In the genomic region with DNA sequence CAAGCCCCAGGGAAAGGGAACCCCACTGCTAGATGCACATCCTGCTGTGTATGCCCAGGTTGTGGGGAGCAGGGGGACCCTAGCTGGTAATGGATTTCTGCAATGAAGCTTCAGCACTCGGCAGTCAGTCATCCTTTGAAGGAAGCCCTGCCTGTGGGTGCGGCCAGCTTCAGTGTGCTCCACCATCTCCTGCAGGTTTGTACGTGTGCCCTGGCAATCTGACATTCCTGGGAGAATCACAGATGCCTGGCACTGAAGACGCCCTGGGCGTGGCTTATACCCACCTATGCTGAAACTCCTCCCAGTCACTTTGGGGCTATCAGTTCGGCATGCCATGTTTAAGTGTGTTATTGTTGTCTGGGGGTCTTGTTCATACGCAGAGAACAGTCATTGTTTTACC, we compare ENCODE assay signal across 25 cellular contexts. TPM values are rescaled to one million over a fixed set of nuclear protein-coding genes. Genes with fewer than 3 reads are reported as not detected.
A peak's percentile ranks its signal among the peaks of the same experiment; 100 is the strongest.
DNase-seq lines count a peak whose midpoint lies in the region; ATAC-seq and TF ChIP-seq lines count a peak whose summit lies in the region.
"Had no signal": no experiment of that assay in that cellular context is flagged by ENCODE, and none has a peak within 500 bp of the region (broad histone marks: within the 10 kb centered on the region; RNA-seq: fewer than 3 reads in every experiment).

No MANE protein-coding gene starts in this region.

- H3K4me3 ChIP-seq in RWPE2 (ENCODE audit: severe bottlenecking), result no peak overlapping the region
- H3K4me3 ChIP-seq: K562 had no signal

- H3K9me3 ChIP-seq in RWPE2 (ENCODE audit: severe bottlenecking), result no peaks in the 10 kb centered on the region

- H3K9me3 Mint-ChIP-seq in type B pancreatic cell, result peaks cover 4% of the 10 kb centered on the region

- H3K36me3 Mint-ChIP-seq in type B pancreatic cell, result no peaks in the 10 kb centered on the region
- H3K36me3 Mint-ChIP-seq: CD8-positive, alpha-beta memory T cell had no signal

- DNase-seq in HPDE6-E6E7 (ENCODE audit: extremely low spot score) (peak; percentile 82), RWPE2 (ENCODE audit: low spot score) (peak; percentile 88), type B pancreatic cell (ENCODE audit: extremely low spot score, unreplicated experiment) (peak; percentile 39), D341Med (ENCODE audit: low spot score) (no peak)
- DNase-seq: CD8-positive, alpha-beta memory T cell; MM.1S; NCI-H1048; NCI-H1417 treated with DMSO at 0.1 percent for 48 hours; NCI-H187 treated with DMSO at 0.1 percent for 48 hours; NCI-H2107; NCI-H510A; NCI-H748 treated with DMSO at 0.1 percent for 48 hours; Right ventricle myocardium superior had no signal

- no peak for TF ChIP-seq CTCF in RWPE2 (IDR thresholded peaks at IDR 0.05; ENCODE audit: poor library complexity, severe bottlenecking)
- no peak for TF ChIP-seq CTCF in type B pancreatic cell (conservative IDR thresholded peaks at IDR 0.05)

- H3K27ac Mint-ChIP-seq in type B pancreatic cell, result no peak overlapping the region
- H3K27ac Mint-ChIP-seq: CD8-positive, alpha-beta memory T cell had no signal

- H3K4me3 Mint-ChIP-seq in type B pancreatic cell, result no peak overlapping the region
- H3K4me3 Mint-ChIP-seq: CD8-positive, alpha-beta memory T cell had no signal

- no peaks in the 10 kb centered on the region for H3K27me3 ChIP-seq in RWPE2 (ENCODE audit: insufficient read depth, poor library complexity, severe bottlenecking)

- H3K27me3 Mint-ChIP-seq in type B pancreatic cell, result peaks cover 2% of the 10 kb centered on the region

- ATAC-seq in RWPE2 (ENCODE audit: low read depth), result peak; percentile 87
- peak; percentile 95 for ATAC-seq in esophagus mucosa
- no peak for ATAC-seq in GM18867 (IDR thresholded peaks at IDR 0.05; ENCODE audit: unreplicated experiment)
- no peak for ATAC-seq in HG03108 (IDR thresholded peaks at IDR 0.05; ENCODE audit: unreplicated experiment)
- ATAC-seq: HepG2, K562 had no signal

- peaks cover 22% of the 10 kb centered on the region for H3K4me1 ChIP-seq in RWPE2 (ENCODE audit: insufficient read depth, poor library complexity, severe bottlenecking)

- H3K36me3 ChIP-seq in RWPE2 (ENCODE audit: low read depth), result no peaks in the 10 kb centered on the region

- H3K4me1 Mint-ChIP-seq in type B pancreatic cell (ENCODE audit: unreplicated experiment), result no peaks in the 10 kb centered on the region
- H3K4me1 Mint-ChIP-seq: CD8-positive, alpha-beta memory T cell had no signal

- H3K27ac ChIP-seq in RWPE2 (ENCODE audit: poor library complexity, severe bottlenecking), result peak overlapping the region; percentile 89
- H3K27ac ChIP-seq: C4-2B had no signal

RNA-seq across cellular contexts. Expression of a gene that starts 6.8 kb away (rescaled TPM):
- total RNA-seq in esophagus mucosa (3.5 TPM), type B pancreatic cell (ENCODE audit: low replicate concordance) (not detected in 2 replicates)
- total RNA-seq: A172; Calu3; CD8-positive, alpha-beta memory T cell; Daoy; H1; HepG2; K562; LHCN-M2; Right ventricle myocardium superior; SK-MEL-5 had no signal

RNA-seq across cellular contexts. Expression of a gene that starts 16.7 kb away (rescaled TPM):
- total RNA-seq in esophagus mucosa, result not detected
- total RNA-seq in type B pancreatic cell (ENCODE audit: low replicate concordance), result not detected in 2 replicates
- total RNA-seq: A172; Calu3; CD8-positive, alpha-beta memory T cell; Daoy; H1; HepG2; K562; LHCN-M2; Right ventricle myocardium superior; SK-MEL-5 had no signal

RNA-seq across cellular contexts. Expression of a gene that starts 30.1 kb away (rescaled TPM):
- total RNA-seq in esophagus mucosa (1,843 TPM), type B pancreatic cell (ENCODE audit: low replicate concordance) (22.2 and 36.3 TPM in 2 replicates)
- total RNA-seq: A172; Calu3; CD8-positive, alpha-beta memory T cell; Daoy; H1; HepG2; K562; LHCN-M2; Right ventricle myocardium superior; SK-MEL-5 had no signal

RNA-seq across cellular contexts. Expression of a gene that starts 45.4 kb away (rescaled TPM):
- total RNA-seq in esophagus mucosa (145 TPM), type B pancreatic cell (ENCODE audit: low replicate concordance) (10.9 and 19.3 TPM in 2 replicates)
- total RNA-seq: A172; CD8-positive, alpha-beta memory T cell; H1; HepG2; K562; LHCN-M2; Right ventricle myocardium superior; SK-MEL-5 had no signal

RNA-seq across cellular contexts. Expression of a gene that starts 47.8 kb away (rescaled TPM):
- total RNA-seq in esophagus mucosa (10,043 TPM), type B pancreatic cell (ENCODE audit: low replicate concordance) (155 and 164 TPM in 2 replicates)
- total RNA-seq: A172; CD8-positive, alpha-beta memory T cell; Daoy; H1; HepG2; K562; LHCN-M2; Right ventricle myocardium superior; SK-MEL-5 had no signal

Comparison
In these comparisons a context has a peak if more than half of its experiments do, and no peak if none do; other contexts are left out.
1. ATAC-seq: peak in RWPE2 (single experiment) and esophagus mucosa (single experiment); none in GM18867 (single experiment) and HG03108 (single experiment).
2. RNA of a gene that starts 30.1 kb away (total RNA-seq): 1,843 TPM in esophagus mucosa (single experiment); 22.2 to 36.3 TPM in type B pancreatic cell; every median in the first group is over 10 times any median in the second.